ENCODE assay signal across 1 cellular context in genomic region chr17:29390856-29391631, GRCh38.
A peak's percentile ranks its signal among the peaks of the same experiment; 100 is the strongest.
TF ChIP-seq lines count a peak whose summit lies in the region.

No MANE protein-coding gene starts in this region.

TF ChIP-seq in K562, 482 proteins besides CTCF, POLR2A, EP300 and RAD21:
- peak; percentile 66 for TF ChIP-seq PRDM10 (IDR thresholded peaks at IDR 0.05; ENCODE audit: partially characterized antibody)
- TF ChIP-seq SMARCC2 (IDR thresholded peaks at IDR 0.05; ENCODE audit: low read depth), result no peak
- TF ChIP-seq YY1 (IDR thresholded peaks at IDR 0.05; ENCODE audit: borderline replicate concordance in 1 of 3, control insufficient read depth in 1 of 3, extremely low read depth in 1 of 3, insufficient read depth in 3 of 3, insufficient read length in 1 of 3, insufficient replicate concordance in 2 of 3, low read depth in 1 of 3, low read length in 2 of 3), result peak in 1 of 3 experiments; percentile 55
- TF ChIP-seq MTA3 (IDR thresholded peaks at IDR 0.05; ENCODE audit: borderline replicate concordance), result peak; percentile 29; the same call in 1 of the 2 replicates
- TF ChIP-seq FOXK2 (conservative IDR thresholded peaks at IDR 0.05 in 1 of 2, IDR thresholded peaks at IDR 0.05 in 1 of 2; ENCODE audit: low read depth in 2 of 2), result 0 out of 4 replicates have a peak, but pooled peaks have one; percentile 40 to 44
- no peak for TF ChIP-seq IRF2 (CRISPR knock-in tag; IDR thresholded peaks at IDR 0.05)
- 0 out of 2 replicates have a peak, but pooled peaks have one; percentile 21 for TF ChIP-seq MYNN (IDR thresholded peaks at IDR 0.05)
- TF ChIP-seq MYNN (CRISPR knock-in tag; IDR thresholded peaks at IDR 0.05), result no peak
- no peak for TF ChIP-seq E2F1 (CRISPR knock-in tag; IDR thresholded peaks at IDR 0.05)
- TF ChIP-seq ARID4B (CRISPR knock-in tag; IDR thresholded peaks at IDR 0.05), result peak; percentile 0; the same call in 1 of the 2 replicates
- 0 out of 2 replicates have a peak, but pooled peaks have one; percentile 13 for TF ChIP-seq ARID1B (IDR thresholded peaks at IDR 0.05)
- TF ChIP-seq MNT (conservative IDR thresholded peaks at IDR 0.05), result peak in 1 of 2 experiments; percentile 33; a peak in 1 of 4 replicates
- TF ChIP-seq MAZ (CRISPR knock-in tag; conservative IDR thresholded peaks at IDR 0.05 in 1 of 2, IDR thresholded peaks at IDR 0.05 in 1 of 2), result peak in 1 of 2 experiments; percentile 74; a peak in 2 of 4 replicates
- TF ChIP-seq E2F6 (IDR thresholded peaks at IDR 0.05; ENCODE audit: borderline replicate concordance in 1 of 2, extremely low read depth in 1 of 2, insufficient read depth in 1 of 2, insufficient read length in 1 of 2, low read depth in 1 of 2, low read length in 1 of 2, poor library complexity in 1 of 2, severe bottlenecking in 1 of 2), result peak in 1 of 2 experiments; percentile 5
- no peak for TF ChIP-seq TRIM24 (IDR thresholded peaks at IDR 0.05)
- TF ChIP-seq SIN3A (IDR thresholded peaks at IDR 0.05; ENCODE audit: borderline replicate concordance in 2 of 2, control insufficient read depth in 1 of 2, low read depth in 2 of 2, low read length in 2 of 2), result peak in 1 of 2 experiments; percentile 22; a peak in 1 of 4 replicates
- TF ChIP-seq TOE1 (IDR thresholded peaks at IDR 0.05; ENCODE audit: borderline replicate concordance), result 0 out of 2 replicates have a peak, but pooled peaks have one; percentile 16
- TF ChIP-seq TOE1 (CRISPR knock-in tag; IDR thresholded peaks at IDR 0.05; ENCODE audit: borderline replicate concordance, low read depth), result no peak
- peak; percentile 18; the same call in 1 of the 2 replicates for TF ChIP-seq EGR1 (conservative IDR thresholded peaks at IDR 0.05)
- TF ChIP-seq HDAC2 (IDR thresholded peaks at IDR 0.05), result 0 out of 2 replicates have a peak, but pooled peaks have one; percentile 21
- peak; percentile 22 for TF ChIP-seq SAP30 (IDR thresholded peaks at IDR 0.05; ENCODE audit: borderline replicate concordance, insufficient read depth, low read depth, low read length, poor library complexity, severe bottlenecking)
